ENCODE assay signal across 20 cellular contexts in genomic region chr14:23159516-23159915, GRCh38. TPM values are rescaled to one million over a fixed set of nuclear protein-coding genes. Genes with fewer than 3 reads are reported as not detected.
DNase-seq lines count a peak whose midpoint lies in the region; ATAC-seq and TF ChIP-seq lines count a peak whose summit lies in the region.
"Had no signal": no experiment of that assay in that cellular context is flagged by ENCODE, and none has a peak within 500 bp of the region (broad histone marks: within the 10 kb centered on the region; RNA-seq: fewer than 3 reads in every experiment).

No MANE protein-coding gene starts in this region.

- H4K8ac ChIP-seq in H9 (replicated peaks; ENCODE audit: insufficient read length, low read depth, low read length) = no peak overlapping the region

- WGBS in H9 (ENCODE audit: extremely low coverage, insufficient read length, low lambda C conversion rate) = no CpG with 5 or more reads among the region's 1 CpG

- no peak overlapping the region for H3K14ac ChIP-seq in H9 (ENCODE audit: insufficient read depth, low read length)

- no peak overlapping the region for H3K23ac ChIP-seq in H9 (ENCODE audit: insufficient read length, low read depth, low read length)

- H3K9me3 Mint-ChIP-seq in H9 (no peaks in the 10 kb centered on the region), endothelial cell (ENCODE audit: unreplicated experiment) (no peaks in the 10 kb centered on the region)

- no peak overlapping the region for H2BK120ac ChIP-seq in H9 (ENCODE audit: low read depth, low read length, poor library complexity, severe bottlenecking)

- peaks cover 39 to 47% (median 44%) of the 10 kb centered on the region in 3 experiments for H3K36me3 Mint-ChIP-seq in H9 (ENCODE audit: insufficient read depth in 1 of 3, low read depth in 3 of 3)
- H3K36me3 Mint-ChIP-seq in endothelial cell (ENCODE audit: low read depth, unreplicated experiment) = peaks cover 2% of the 10 kb centered on the region

- no peak overlapping the region for H3K4ac ChIP-seq in H9 (ENCODE audit: low read depth, low read length)

- H3K9me3 ChIP-seq in H9 (ENCODE audit: control insufficient read depth, low read depth, low read length) (no peaks in the 10 kb centered on the region), adipocyte (ENCODE audit: control insufficient read depth, low read length) (no peaks in the 10 kb centered on the region), neutrophil (no peaks in the 10 kb centered on the region)

- no peaks in the 10 kb centered on the region for H3K79me2 ChIP-seq in H9 (ENCODE audit: insufficient read depth, low read length)

- H3K27me3 ChIP-seq in H9 (ENCODE audit: insufficient read depth, low read length) (no peaks in the 10 kb centered on the region), adipocyte (replicated peaks; ENCODE audit: control insufficient read depth, insufficient read depth, low read length) (no peaks in the 10 kb centered on the region), neutrophil (no peaks in the 10 kb centered on the region)

- no peak overlapping the region for H3K4me3 ChIP-seq in adipocyte (ENCODE audit: low read length)
- H3K4me3 ChIP-seq in neutrophil (ENCODE audit: low read depth in 1 of 2, low read length in 1 of 2) = no peak overlapping the region

- no peak overlapping the region for H2BK20ac ChIP-seq in H9 (ENCODE audit: low read depth, low read length, poor library complexity, severe bottlenecking)

- H3K79me1 ChIP-seq in H9 (ENCODE audit: insufficient read depth, low read depth, low read length, poor library complexity, severe bottlenecking) = no peaks in the 10 kb centered on the region

- no peak overlapping the region for H3T11ph ChIP-seq in H9 (ENCODE audit: low read length)

- no peak overlapping the region for H4K91ac ChIP-seq in H9 (ENCODE audit: insufficient read length, low read depth, low read length)

- no peak overlapping the region for H2AK5ac ChIP-seq in H9 (ENCODE audit: insufficient read length, low read length)

- H3K4me2 ChIP-seq in H9 (ENCODE audit: insufficient read depth, insufficient read length, low read length) = no peak overlapping the region

- H3K4me3 Mint-ChIP-seq in H9 = peak overlapping the region in 1 of 2 experiments; percentile 36; a peak in 2 of 5 replicates
- no peak overlapping the region for H3K4me3 Mint-ChIP-seq in endothelial cell (ENCODE audit: unreplicated experiment)

- H2BK12ac ChIP-seq in H9 (ENCODE audit: insufficient read length, low read depth, low read length) = no peak overlapping the region

- no peak overlapping the region for H4K5ac ChIP-seq in H9 (ENCODE audit: insufficient read length, low read depth, low read length)

- H3K27me3 Mint-ChIP-seq in H9 (ENCODE audit: low read depth) (no peaks in the 10 kb centered on the region), endothelial cell (ENCODE audit: unreplicated experiment) (peaks cover 5% of the 10 kb centered on the region)

- no peaks in the 10 kb centered on the region for H4K20me1 ChIP-seq in H9 (ENCODE audit: control insufficient read depth, insufficient read depth, insufficient read length)

- H3K4me1 Mint-ChIP-seq in H9 (peaks cover 55 to 66% of the 10 kb centered on the region in 2 experiments), endothelial cell (ENCODE audit: unreplicated experiment) (peaks cover 54% of the 10 kb centered on the region)

- H3K36me3 ChIP-seq in adipocyte (ENCODE audit: control insufficient read depth, insufficient read depth, low read length, severe bottlenecking) (no peaks in the 10 kb centered on the region), neutrophil (no peaks in the 10 kb centered on the region)

- no peak overlapping the region for H3K9ac ChIP-seq in H9 (ENCODE audit: extremely low read depth, insufficient read length, low read length)
- H3K9ac ChIP-seq in adipocyte (ENCODE audit: low read length) = peak overlapping the region; percentile 87

- H3K27ac Mint-ChIP-seq in H9 = peak overlapping the region; percentile 31 to 98 (median 79); a peak in 6 of 7 replicates
- H3K27ac Mint-ChIP-seq in endothelial cell (ENCODE audit: unreplicated experiment) = no peak overlapping the region

- no peak overlapping the region for H3K56ac ChIP-seq in H9 (ENCODE audit: insufficient read length, low read depth, low read length)

- DNase-seq in H9 (no peak), adipocyte (ENCODE audit: low read depth) (no peak), fibroblast of peridontal ligament (ENCODE audit: extremely low read depth) (peak; percentile 51), endothelial cell (ENCODE audit: low spot score) (no peak), DMS 273 treated with DMSO at 0.1 percent for 48 hours (lab: John Stamatoyannopoulos, UW) (no peak), AG08395 (ENCODE audit: low spot score) (no peak)
- DNase-seq: COR-L47, DMS53, KBM-7, NCI-H1092 treated with DMSO at 0.1 percent for 48 hours, NCI-H1694, NCI-H82, SHP77 had no signal

- H2BK5ac ChIP-seq in H9 (ENCODE audit: insufficient read length, low read length) = no peak overlapping the region

- peak overlapping the region; percentile 43 for H3K27ac ChIP-seq in H9 (ENCODE audit: insufficient read length, low read depth, low read length)
- peak overlapping the region; percentile 90 for H3K27ac ChIP-seq in neutrophil

- H2BK15ac ChIP-seq in H9 (ENCODE audit: low read depth, low read length) = no peak overlapping the region

- no peak overlapping the region for H3K18ac ChIP-seq in H9 (ENCODE audit: insufficient read length, low read depth, low read length)

- TF ChIP-seq CTCF in H9 (conservative IDR thresholded peaks at IDR 0.05) (no peak), neutrophil (IDR thresholded peaks at IDR 0.05) (no peak), endothelial cell (IDR thresholded peaks at IDR 0.05; ENCODE audit: unreplicated experiment) (no peak)

- peaks cover 4% of the 10 kb centered on the region for H3K23me2 ChIP-seq in H9 (ENCODE audit: insufficient read length, low read depth, low read length, poor library complexity, severe bottlenecking)

- ATAC-seq in HG02759 (IDR thresholded peaks at IDR 0.05; ENCODE audit: unreplicated experiment) = no peak
- ATAC-seq: HCT116, Panc1 had no signal

- H3K4me1 ChIP-seq in H9 (ENCODE audit: insufficient read depth, low read length) (peaks cover 22% of the 10 kb centered on the region; the same call in 1 of the 2 replicates), adipocyte (ENCODE audit: control insufficient read depth, insufficient read depth, low read length) (peaks cover 52% of the 10 kb centered on the region), neutrophil (ENCODE audit: control insufficient read depth in 1 of 2, insufficient read depth in 1 of 2, low read depth in 1 of 2, low read length in 1 of 2) (peaks cover 56% of the 10 kb centered on the region in 2 experiments)

- H2AFZ ChIP-seq in H9 (ENCODE audit: low read length) = no peak overlapping the region

RNA-seq across cellular contexts. Expression of gene SLC7A8, which starts 23.9 kb away (rescaled TPM):
- total RNA-seq in H9 (2021) (77.9 and 84.5 TPM in 2 replicates), endothelial cell (ENCODE audit: unreplicated experiment) (24.3 TPM)

RNA-seq across cellular contexts. Expression of gene CEBPE, which starts 40.5 kb away (rescaled TPM):
- total RNA-seq in H9 (2021) = not detected in 2 replicates
- not detected for total RNA-seq in endothelial cell (ENCODE audit: unreplicated experiment)
- total RNA-seq: HT1080, MCF 10A, NCI-H460 had no signal

RNA-seq across cellular contexts. Expression of gene CIROP, which starts 54.7 kb away (rescaled TPM):
- total RNA-seq in H9 (2021) (not detected in 2 replicates), endothelial cell (ENCODE audit: unreplicated experiment) (not detected)
- total RNA-seq: HT1080, MCF 10A, NCI-H460 had no signal
